24 cellular contexts compared by ENCODE assay signal in genomic region chr4:8294036-8294435, GRCh38. TPM values are rescaled to one million over a fixed set of nuclear protein-coding genes. Genes with fewer than 3 reads are reported as not detected.
A peak's percentile ranks its signal among the peaks of the same experiment; 100 is the strongest.
DNase-seq lines count a peak whose midpoint lies in the region; ATAC-seq and TF ChIP-seq lines count a peak whose summit lies in the region.
"Had no signal": no experiment of that assay in that cellular context is flagged by ENCODE, and none has a peak within 500 bp of the region (broad histone marks: within the 10 kb centered on the region; RNA-seq: fewer than 3 reads in every experiment).

No MANE protein-coding gene starts in this region.

- H3K23ac ChIP-seq in neuronal stem cell (ENCODE audit: low read depth, low read length, poor library complexity) = peak overlapping the region; percentile 34

- no CpG with 5 or more reads among the region's 9 CpGs for WGBS in neuronal stem cell (ENCODE audit: extremely low coverage in 2 of 2, insufficient read length in 2 of 2, insufficient replicate concordance in 1 of 2), 2 donors
- WGBS in spleen, 5 donors = 82 to 93% (median 88%) methylated on average over 9 of the region's 9 CpGs

- H3K36me3 ChIP-seq in left ventricle myocardium inferior (peaks cover 66% of the 10 kb centered on the region), RWPE2 (ENCODE audit: low read depth) (no peaks in the 10 kb centered on the region), neuronal stem cell (replicated peaks in 1 of 2; ENCODE audit: control insufficient read depth in 2 of 2, insufficient read depth in 2 of 2, low read length in 2 of 2) (no peaks in the 10 kb centered on the region), spleen (peaks cover 0 to 49% (median 0%) of the 10 kb centered on the region in 6 donors)

- no peak overlapping the region for H2BK5ac ChIP-seq in neuronal stem cell (ENCODE audit: low read length)

- H2BK12ac ChIP-seq in neuronal stem cell (ENCODE audit: low read length) = no peak overlapping the region

- H3K79me1 ChIP-seq in neuronal stem cell (ENCODE audit: low read depth, low read length) = peaks cover 1% of the 10 kb centered on the region

- TF ChIP-seq POLR2A in spleen (IDR thresholded peaks at IDR 0.05) = no peak

- ATAC-seq in Right ventricle myocardium inferior = no peak
- no peak for ATAC-seq in RWPE2 (ENCODE audit: low read depth)
- ATAC-seq in GM19455 (IDR thresholded peaks at IDR 0.05; ENCODE audit: unreplicated experiment) = no peak
- ATAC-seq in HG03196 (IDR thresholded peaks at IDR 0.05; ENCODE audit: unreplicated experiment) = no peak
- ATAC-seq: HepG2 had no signal

- peak overlapping the region; percentile 44 for H2AK5ac ChIP-seq in neuronal stem cell (ENCODE audit: low read depth, low read length)

- H3K4me1 ChIP-seq in left ventricle myocardium inferior = no peaks in the 10 kb centered on the region
- no peaks in the 10 kb centered on the region for H3K4me1 ChIP-seq in RWPE2 (ENCODE audit: insufficient read depth, poor library complexity, severe bottlenecking)
- H3K4me1 ChIP-seq in neuronal stem cell (ENCODE audit: control insufficient read depth in 2 of 2, insufficient read depth in 1 of 2, low read depth in 1 of 2, low read length in 2 of 2) = no peaks in the 10 kb centered on the region
- peaks cover 0 to 12% (median 0%) of the 10 kb centered on the region in 6 donors for H3K4me1 ChIP-seq in spleen

- intact Hi-C loops in Right ventricle myocardium inferior (cut with DNase I) = no loop called here
- intact Hi-C loops in left ventricle myocardium inferior (cut with micrococcal nuclease) = no loop called here
- intact Hi-C loops in spleen (cut with DNase I; ENCODE audit: low total_unique reads) = no loop called here

- no peak overlapping the region for H4K8ac ChIP-seq in neuronal stem cell (ENCODE audit: low read depth, low read length)

- no peak overlapping the region for H2AFZ ChIP-seq in neuronal stem cell (ENCODE audit: low read length)

- H4K91ac ChIP-seq in neuronal stem cell (ENCODE audit: low read depth, low read length, poor library complexity) = no peak overlapping the region

- DNase-seq in Right ventricle myocardium inferior (ENCODE audit: missing footprints) = peak; percentile 31
- no peak for DNase-seq in left ventricle myocardium inferior
- DNase-seq in RWPE2 (ENCODE audit: low spot score) = peak; percentile 22
- no peak for DNase-seq in neuronal stem cell (ENCODE audit: low spot score)
- DNase-seq in spleen = peak; percentile 51
- no peak for DNase-seq in retina
- DNase-seq: 8988T, H7, KBM-7, NCI-H1092, NCI-H1436, NCI-H187 treated with DMSO at 0.1 percent for 48 hours, NCI-H2107, NCI-H446 treated with DMSO at 0.1 percent for 48 hours, NCI-H526 treated with DMSO at 0.1 percent for 48 hours, OCI-M1, SHP77 had no signal

- no peak overlapping the region for H3K14ac ChIP-seq in neuronal stem cell (ENCODE audit: low read length)

- no peak overlapping the region for H2BK15ac ChIP-seq in neuronal stem cell (ENCODE audit: low read length)

- no peak overlapping the region for H2BK120ac ChIP-seq in neuronal stem cell (ENCODE audit: low read depth, low read length)

- no peak overlapping the region for H3K9ac ChIP-seq in neuronal stem cell (ENCODE audit: low read depth, low read length, poor library complexity)

- H3K4me2 ChIP-seq in neuronal stem cell (ENCODE audit: insufficient read depth, low read length, poor library complexity, severe bottlenecking) = no peak overlapping the region

- TF ChIP-seq CTCF in left ventricle myocardium inferior (IDR thresholded peaks at IDR 0.05; ENCODE audit: borderline replicate concordance) (no peak), RWPE2 (IDR thresholded peaks at IDR 0.05; ENCODE audit: poor library complexity, severe bottlenecking) (no peak), spleen (IDR thresholded peaks at IDR 0.05 in 8 of 11, conservative IDR thresholded peaks at IDR 0.05 in 3 of 11) (no peak)

- H3K27me3 ChIP-seq in left ventricle myocardium inferior (ENCODE audit: low read depth) (no peaks in the 10 kb centered on the region), RWPE2 (ENCODE audit: insufficient read depth, poor library complexity, severe bottlenecking) (no peaks in the 10 kb centered on the region), neuronal stem cell (ENCODE audit: control insufficient read depth in 3 of 3, insufficient read depth in 3 of 3, low read depth in 1 of 3, low read length in 3 of 3) (peaks cover 0 to 2% (median 0%) of the 10 kb centered on the region in 3 experiments), spleen (replicated peaks in 1 of 7) (peaks cover 0 to 4% (median 0%) of the 10 kb centered on the region in 7 donors)

- peak overlapping the region; percentile 65 for H3K18ac ChIP-seq in neuronal stem cell (ENCODE audit: low read length)

- H3K4ac ChIP-seq in neuronal stem cell (ENCODE audit: low read length) = no peak overlapping the region

- H3K27ac ChIP-seq in left ventricle myocardium inferior (replicated peaks) = no peak overlapping the region
- no peak overlapping the region for H3K27ac ChIP-seq in RWPE2 (ENCODE audit: poor library complexity, severe bottlenecking)
- no peak overlapping the region for H3K27ac ChIP-seq in neuronal stem cell (replicated peaks; ENCODE audit: low read length)
- no peak overlapping the region for H3K27ac ChIP-seq in spleen
- H3K27ac ChIP-seq: C4-2B, HL-60, SK-N-MC had no signal

- H3K9me3 ChIP-seq in left ventricle myocardium inferior (replicated peaks) (no peaks in the 10 kb centered on the region), RWPE2 (ENCODE audit: severe bottlenecking) (no peaks in the 10 kb centered on the region), neuronal stem cell (replicated peaks in 1 of 2; ENCODE audit: control insufficient read depth in 2 of 2, insufficient read depth in 1 of 2, low read depth in 1 of 2, low read length in 2 of 2) (peaks cover 0 to 2% of the 10 kb centered on the region in 2 donors), spleen (no peaks in the 10 kb centered on the region)

- no peak overlapping the region for H3K4me3 ChIP-seq in left ventricle myocardium inferior
- no peak overlapping the region for H3K4me3 ChIP-seq in RWPE2 (ENCODE audit: severe bottlenecking)
- no peak overlapping the region for H3K4me3 ChIP-seq in neuronal stem cell (ENCODE audit: low read length in 2 of 2)
- H3K4me3 ChIP-seq in spleen = no peak overlapping the region
- H3K4me3 ChIP-seq: SK-N-MC had no signal

RNA-seq across cellular contexts. Expression of gene HTRA3, which starts 24.5 kb away (rescaled TPM):
- total RNA-seq in Right ventricle myocardium inferior (131 TPM), left ventricle myocardium inferior (119 TPM), spleen (1 to 10 TPM; 1.2 to 5.5 (median 3.1) TPM)
- 2.9 TPM for polyA plus RNA-seq in neuronal stem cell (2013, experiment 1 of 2)
- 2.8 TPM for polyA plus RNA-seq in neuronal stem cell (2013, experiment 2 of 2)
- polyA plus RNA-seq in spleen = 1 to 10 TPM in 2 of 3 donors, under 1 TPM in 1; 0.26 to 2.5 (median 1.9) TPM
- total RNA-seq: HepG2, HT-29 had no signal

Comparison
In these comparisons a context has a peak if more than half of its experiments do, and no peak if none do; other contexts are left out.
1. DNase-seq: peak in Right ventricle myocardium inferior (single experiment), RWPE2 (single experiment) and spleen (single experiment); none in left ventricle myocardium inferior (single experiment), neuronal stem cell (single experiment) and retina (single experiment).
2. RNA of gene HTRA3, which starts 24.5 kb away (total RNA-seq): 131 TPM in Right ventricle myocardium inferior (single experiment) and 119 TPM in left ventricle myocardium inferior (single experiment); 1.2 to 5.5 TPM in spleen; every median in the first group is over 10 times any median in the second.